1 cellular context compared by ENCODE assay signal in the genomic region with DNA sequence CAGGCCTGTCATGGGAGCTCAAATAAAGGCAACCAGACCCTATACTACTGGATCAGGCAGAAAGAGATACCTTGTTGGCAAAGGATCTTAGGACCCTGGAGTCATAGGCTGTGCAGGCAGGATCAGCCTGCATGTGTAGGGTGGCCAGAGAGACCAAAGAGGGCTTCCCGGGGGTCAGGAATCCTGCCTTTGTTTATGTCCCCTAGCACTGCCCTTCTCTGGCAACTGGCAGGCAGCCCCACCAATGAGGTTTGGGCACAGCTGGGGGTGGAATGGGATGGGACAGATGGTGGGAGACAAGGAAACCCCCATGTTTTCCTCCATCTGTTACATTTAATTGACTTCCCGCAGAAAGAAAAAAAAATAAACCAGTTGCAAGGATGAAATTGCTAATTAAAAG.
TF ChIP-seq lines count a peak whose summit lies in the region.

No MANE protein-coding gene starts in this region.

TF ChIP-seq in GM23338, 12 proteins besides CTCF, POLR2A, EP300 and RAD21 (continued from another document):
- TF ChIP-seq, protein P1, sequence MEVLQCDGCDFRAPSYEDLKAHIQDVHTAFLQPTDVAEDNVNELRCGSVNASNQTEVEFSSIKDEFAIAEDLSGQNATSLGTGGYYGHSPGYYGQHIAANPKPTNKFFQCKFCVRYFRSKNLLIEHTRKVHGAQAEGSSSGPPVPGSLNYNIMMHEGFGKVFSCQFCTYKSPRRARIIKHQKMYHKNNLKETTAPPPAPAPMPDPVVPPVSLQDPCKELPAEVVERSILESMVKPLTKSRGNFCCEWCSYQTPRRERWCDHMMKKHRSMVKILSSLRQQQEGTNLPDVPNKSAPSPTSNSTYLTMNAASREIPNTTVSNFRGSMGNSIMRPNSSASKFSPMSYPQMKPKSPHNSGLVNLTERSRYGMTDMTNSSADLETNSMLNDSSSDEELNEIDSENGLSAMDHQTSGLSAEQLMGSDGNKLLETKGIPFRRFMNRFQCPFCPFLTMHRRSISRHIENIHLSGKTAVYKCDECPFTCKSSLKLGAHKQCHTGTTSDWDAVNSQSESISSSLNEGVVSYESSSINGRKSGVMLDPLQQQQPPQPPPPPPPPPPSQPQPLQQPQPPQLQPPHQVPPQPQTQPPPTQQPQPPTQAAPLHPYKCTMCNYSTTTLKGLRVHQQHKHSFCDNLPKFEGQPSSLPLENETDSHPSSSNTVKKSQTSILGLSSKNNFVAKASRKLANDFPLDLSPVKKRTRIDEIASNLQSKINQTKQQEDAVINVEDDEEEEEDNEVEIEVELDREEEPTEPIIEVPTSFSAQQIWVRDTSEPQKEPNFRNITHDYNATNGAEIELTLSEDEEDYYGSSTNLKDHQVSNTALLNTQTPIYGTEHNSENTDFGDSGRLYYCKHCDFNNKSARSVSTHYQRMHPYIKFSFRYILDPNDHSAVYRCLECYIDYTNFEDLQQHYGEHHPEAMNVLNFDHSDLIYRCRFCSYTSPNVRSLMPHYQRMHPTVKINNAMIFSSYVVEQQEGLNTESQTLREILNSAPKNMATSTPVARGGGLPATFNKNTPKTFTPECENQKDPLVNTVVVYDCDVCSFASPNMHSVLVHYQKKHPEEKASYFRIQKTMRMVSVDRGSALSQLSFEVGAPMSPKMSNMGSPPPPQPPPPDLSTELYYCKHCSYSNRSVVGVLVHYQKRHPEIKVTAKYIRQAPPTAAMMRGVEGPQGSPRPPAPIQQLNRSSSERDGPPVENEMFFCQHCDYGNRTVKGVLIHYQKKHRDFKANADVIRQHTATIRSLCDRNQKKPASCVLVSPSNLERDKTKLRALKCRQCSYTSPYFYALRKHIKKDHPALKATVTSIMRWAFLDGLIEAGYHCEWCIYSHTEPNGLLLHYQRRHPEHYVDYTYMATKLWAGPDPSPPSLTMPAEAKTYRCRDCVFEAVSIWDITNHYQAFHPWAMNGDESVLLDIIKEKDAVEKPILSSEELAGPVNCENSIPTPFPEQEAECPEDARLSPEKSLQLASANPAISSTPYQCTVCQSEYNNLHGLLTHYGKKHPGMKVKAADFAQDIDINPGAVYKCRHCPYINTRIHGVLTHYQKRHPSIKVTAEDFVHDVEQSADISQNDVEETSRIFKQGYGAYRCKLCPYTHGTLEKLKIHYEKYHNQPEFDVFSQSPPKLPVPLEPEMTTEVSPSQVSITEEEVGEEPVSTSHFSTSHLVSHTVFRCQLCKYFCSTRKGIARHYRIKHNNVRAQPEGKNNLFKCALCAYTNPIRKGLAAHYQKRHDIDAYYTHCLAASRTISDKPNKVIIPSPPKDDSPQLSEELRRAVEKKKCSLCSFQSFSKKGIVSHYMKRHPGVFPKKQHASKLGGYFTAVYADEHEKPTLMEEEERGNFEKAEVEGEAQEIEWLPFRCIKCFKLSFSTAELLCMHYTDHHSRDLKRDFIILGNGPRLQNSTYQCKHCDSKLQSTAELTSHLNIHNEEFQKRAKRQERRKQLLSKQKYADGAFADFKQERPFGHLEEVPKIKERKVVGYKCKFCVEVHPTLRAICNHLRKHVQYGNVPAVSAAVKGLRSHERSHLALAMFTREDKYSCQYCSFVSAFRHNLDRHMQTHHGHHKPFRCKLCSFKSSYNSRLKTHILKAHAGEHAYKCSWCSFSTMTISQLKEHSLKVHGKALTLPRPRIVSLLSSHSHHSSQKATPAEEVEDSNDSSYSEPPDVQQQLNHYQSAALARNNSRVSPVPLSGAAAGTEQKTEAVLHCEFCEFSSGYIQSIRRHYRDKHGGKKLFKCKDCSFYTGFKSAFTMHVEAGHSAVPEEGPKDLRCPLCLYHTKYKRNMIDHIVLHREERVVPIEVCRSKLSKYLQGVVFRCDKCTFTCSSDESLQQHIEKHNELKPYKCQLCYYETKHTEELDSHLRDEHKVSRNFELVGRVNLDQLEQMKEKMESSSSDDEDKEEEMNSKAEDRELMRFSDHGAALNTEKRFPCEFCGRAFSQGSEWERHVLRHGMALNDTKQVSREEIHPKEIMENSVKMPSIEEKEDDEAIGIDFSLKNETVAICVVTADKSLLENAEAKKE (CRISPR knock-in tag; IDR thresholded peaks at IDR 0.05) = no peak
- no peak for TF ChIP-seq ZNF114 (CRISPR knock-in tag; IDR thresholded peaks at IDR 0.05)
- TF ChIP-seq, protein P2, sequence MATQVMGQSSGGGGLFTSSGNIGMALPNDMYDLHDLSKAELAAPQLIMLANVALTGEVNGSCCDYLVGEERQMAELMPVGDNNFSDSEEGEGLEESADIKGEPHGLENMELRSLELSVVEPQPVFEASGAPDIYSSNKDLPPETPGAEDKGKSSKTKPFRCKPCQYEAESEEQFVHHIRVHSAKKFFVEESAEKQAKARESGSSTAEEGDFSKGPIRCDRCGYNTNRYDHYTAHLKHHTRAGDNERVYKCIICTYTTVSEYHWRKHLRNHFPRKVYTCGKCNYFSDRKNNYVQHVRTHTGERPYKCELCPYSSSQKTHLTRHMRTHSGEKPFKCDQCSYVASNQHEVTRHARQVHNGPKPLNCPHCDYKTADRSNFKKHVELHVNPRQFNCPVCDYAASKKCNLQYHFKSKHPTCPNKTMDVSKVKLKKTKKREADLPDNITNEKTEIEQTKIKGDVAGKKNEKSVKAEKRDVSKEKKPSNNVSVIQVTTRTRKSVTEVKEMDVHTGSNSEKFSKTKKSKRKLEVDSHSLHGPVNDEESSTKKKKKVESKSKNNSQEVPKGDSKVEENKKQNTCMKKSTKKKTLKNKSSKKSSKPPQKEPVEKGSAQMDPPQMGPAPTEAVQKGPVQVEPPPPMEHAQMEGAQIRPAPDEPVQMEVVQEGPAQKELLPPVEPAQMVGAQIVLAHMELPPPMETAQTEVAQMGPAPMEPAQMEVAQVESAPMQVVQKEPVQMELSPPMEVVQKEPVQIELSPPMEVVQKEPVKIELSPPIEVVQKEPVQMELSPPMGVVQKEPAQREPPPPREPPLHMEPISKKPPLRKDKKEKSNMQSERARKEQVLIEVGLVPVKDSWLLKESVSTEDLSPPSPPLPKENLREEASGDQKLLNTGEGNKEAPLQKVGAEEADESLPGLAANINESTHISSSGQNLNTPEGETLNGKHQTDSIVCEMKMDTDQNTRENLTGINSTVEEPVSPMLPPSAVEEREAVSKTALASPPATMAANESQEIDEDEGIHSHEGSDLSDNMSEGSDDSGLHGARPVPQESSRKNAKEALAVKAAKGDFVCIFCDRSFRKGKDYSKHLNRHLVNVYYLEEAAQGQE (IDR thresholded peaks at IDR 0.05; ENCODE audit: unreplicated experiment) = no peak
- TF ChIP-seq, protein P3, sequence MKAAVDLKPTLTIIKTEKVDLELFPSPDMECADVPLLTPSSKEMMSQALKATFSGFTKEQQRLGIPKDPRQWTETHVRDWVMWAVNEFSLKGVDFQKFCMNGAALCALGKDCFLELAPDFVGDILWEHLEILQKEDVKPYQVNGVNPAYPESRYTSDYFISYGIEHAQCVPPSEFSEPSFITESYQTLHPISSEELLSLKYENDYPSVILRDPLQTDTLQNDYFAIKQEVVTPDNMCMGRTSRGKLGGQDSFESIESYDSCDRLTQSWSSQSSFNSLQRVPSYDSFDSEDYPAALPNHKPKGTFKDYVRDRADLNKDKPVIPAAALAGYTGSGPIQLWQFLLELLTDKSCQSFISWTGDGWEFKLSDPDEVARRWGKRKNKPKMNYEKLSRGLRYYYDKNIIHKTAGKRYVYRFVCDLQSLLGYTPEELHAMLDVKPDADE (IDR thresholded peaks at IDR 0.05) = no peak
- no peak for TF ChIP-seq CREB1 (CRISPR knock-in tag; IDR thresholded peaks at IDR 0.05; ENCODE audit: low read depth)
- TF ChIP-seq NANOG (IDR thresholded peaks at IDR 0.05; ENCODE audit: borderline replicate concordance) = no peak
- TF ChIP-seq POLR2AphosphoS5 (IDR thresholded peaks at IDR 0.05; ENCODE audit: low read depth) = no peak
- TF ChIP-seq STAT1 (IDR thresholded peaks at IDR 0.05; ENCODE audit: unreplicated experiment) = no peak
- no peak for TF ChIP-seq EZH2phosphoT487 (IDR thresholded peaks at IDR 0.05; ENCODE audit: unreplicated experiment)
- no peak for TF ChIP-seq EZH2 (IDR thresholded peaks at IDR 0.05; ENCODE audit: low read depth, unreplicated experiment)
